In genomic region chr16:69088684-69089083, GRCh38 we compare ENCODE assay signal across 2 cellular contexts.
TF ChIP-seq lines count a peak whose summit lies in the region.

No MANE protein-coding gene starts in this region.

TF ChIP-seq in GM23338, 12 proteins besides CTCF, POLR2A, EP300 and RAD21:
- TF ChIP-seq ZNF331 (CRISPR knock-in tag; IDR thresholded peaks at IDR 0.05; ENCODE audit: low read depth): no peak
- TF ChIP-seq EZH2 (IDR thresholded peaks at IDR 0.05; ENCODE audit: low read depth, unreplicated experiment): no peak
- no peak for TF ChIP-seq REST (IDR thresholded peaks at IDR 0.05; ENCODE audit: unreplicated experiment)
- TF ChIP-seq STAT1 (IDR thresholded peaks at IDR 0.05; ENCODE audit: unreplicated experiment): no peak
- no peak for TF ChIP-seq NANOG (IDR thresholded peaks at IDR 0.05; ENCODE audit: borderline replicate concordance)
- TF ChIP-seq ZNF462 (CRISPR knock-in tag; IDR thresholded peaks at IDR 0.05): no peak
- no peak for TF ChIP-seq ETS1 (IDR thresholded peaks at IDR 0.05)
- no peak for TF ChIP-seq JUNB (IDR thresholded peaks at IDR 0.05; ENCODE audit: unreplicated experiment)

TF ChIP-seq in K562, 482 proteins besides CTCF, POLR2A, EP300 and RAD21:
- no peak for TF ChIP-seq TFAP4 (CRISPR knock-in tag; IDR thresholded peaks at IDR 0.05; ENCODE audit: borderline replicate concordance)
- TF ChIP-seq ZNF121 (CRISPR knock-in tag; conservative IDR thresholded peaks at IDR 0.05): peak; percentile 75; the same call in 1 of the 2 replicates
TF ChIP-seq in K562: peak in this region for 1.
